ENCODE assay signal across 20 cellular contexts in the genomic region with DNA sequence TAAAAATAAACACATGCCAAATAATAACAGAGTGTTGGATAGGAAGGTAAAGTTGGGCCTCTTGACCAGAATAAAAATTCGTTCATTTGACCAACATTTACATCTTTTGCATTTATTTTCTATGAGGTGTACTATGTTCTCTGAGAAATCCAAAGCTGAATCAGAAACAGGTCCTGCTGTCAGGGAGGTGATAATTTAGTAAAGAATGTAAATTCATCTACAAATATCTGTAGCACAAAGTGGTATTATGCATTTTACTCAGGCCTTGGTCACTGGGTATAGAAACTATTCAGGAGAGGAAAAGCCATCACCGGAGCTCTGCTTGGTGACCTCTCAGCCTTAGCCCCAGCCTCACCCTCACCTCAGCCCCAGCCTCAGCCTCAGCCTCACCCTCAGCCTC.
"Had no signal": no experiment of that assay in that cellular context is flagged by ENCODE, and none has a peak within 500 bp of the region (broad histone marks: within the 10 kb centered on the region; RNA-seq: fewer than 3 reads in every experiment).

No MANE protein-coding gene starts in this region.

- DNase-seq: activated CD4-positive, alpha-beta T cell treated with anti-CD3 and anti-CD28 coated beads, Interleukin-2, amount 50 U/mL, for 1 hour; activated CD4-positive, CD25-positive, alpha-beta regulatory T cell treated with anti-CD3 and anti-CD28 coated beads, Interleukin-2, amount 50 U/mL, for 72 hours; activated CD8-positive, alpha-beta memory T cell treated with anti-CD3 and anti-CD28 coated beads, Interleukin-2, amount 50 U/mL, for 4 hours; activated naive CD4-positive, alpha-beta T cell treated with anti-CD3 and anti-CD28 coated beads for 36 hours; activated T-cell treated with anti-CD3 and anti-CD28 coated beads, Interleukin-2, amount 50 U/mL, for 4 hours; cerebellar nuclear complex; cortex of kidney; mesendoderm; naive thymus-derived CD4-positive, alpha-beta T cell; sigmoid colon; stimulated activated CD8-positive, alpha-beta memory T cell treated with anti-CD3 and anti-CD28 coated beads, Interleukin-4, amount 100 ng/mL, for 48 hours; stimulated activated naive CD4-positive, alpha-beta T cell treated with Interleukin-2 at 50 U/mL for 16 hours; substantia nigra; T-helper 17 cell; uterus had no signal

- H3K4me1 ChIP-seq: esophagus muscularis mucosa, parathyroid adenoma, sigmoid colon, tibial nerve, uterus had no signal

- ATAC-seq: naive thymus-derived CD4-positive, alpha-beta T cell had no signal

- H3K79me2 ChIP-seq: parathyroid adenoma had no signal

- H3K9ac ChIP-seq: parathyroid adenoma had no signal

- H2AFZ ChIP-seq: parathyroid adenoma had no signal

- H3K4me3 ChIP-seq: esophagus muscularis mucosa, sigmoid colon, tibial nerve, uterus had no signal

- H3K36me3 ChIP-seq: esophagus muscularis mucosa, neutrophil, sigmoid colon, tibial nerve, uterus had no signal

- H3K27ac ChIP-seq: esophagus muscularis mucosa, neutrophil, parathyroid adenoma, sigmoid colon, tibial nerve, uterus, VCaP had no signal

- H3K9me3 ChIP-seq: esophagus muscularis mucosa, neutrophil, sigmoid colon, tibial nerve, uterus had no signal

- H3K27me3 ChIP-seq: neutrophil, tibial nerve, uterus had no signal
